Comparison of ENCODE assay signal across 8 cellular contexts in genomic region chr4:26787461-26788340, GRCh38.
DNase-seq lines count a peak whose midpoint lies in the region; ATAC-seq and TF ChIP-seq lines count a peak whose summit lies in the region.

No MANE protein-coding gene starts in this region.

- H3K27me3 Mint-ChIP-seq in stimulated activated naive CD8-positive, alpha-beta T cell treated with anti-CD3 and anti-CD28 coated beads, Interleukin-15, amount 100 ng/mL, for 72 hours: peaks cover 11% of the 10 kb centered on the region

- H3K4me3 Mint-ChIP-seq in stimulated activated naive CD8-positive, alpha-beta T cell treated with anti-CD3 and anti-CD28 coated beads, Interleukin-15, amount 100 ng/mL, for 72 hours: peak overlapping the region; percentile 20 to 42

- no peaks in the 10 kb centered on the region for H3K9me3 Mint-ChIP-seq in stimulated activated naive CD8-positive, alpha-beta T cell treated with anti-CD3 and anti-CD28 coated beads, Interleukin-15, amount 100 ng/mL, for 72 hours

- ATAC-seq in HG03064 (IDR thresholded peaks at IDR 0.05; ENCODE audit: low read depth, unreplicated experiment) (peak; percentile 75), GM18519 (IDR thresholded peaks at IDR 0.05; ENCODE audit: low FRiP score, unreplicated experiment) (no peak), GM19467 (IDR thresholded peaks at IDR 0.05; ENCODE audit: unreplicated experiment) (no peak)
- peak; percentile 90 for ATAC-seq in stimulated activated naive CD8-positive, alpha-beta T cell treated with anti-CD3 and anti-CD28 coated beads, Interleukin-15, amount 100 ng/mL, for 72 hours

- peak overlapping the region in 1 of 2 donors; percentile 58 for H3K27ac Mint-ChIP-seq in stimulated activated naive CD8-positive, alpha-beta T cell treated with anti-CD3 and anti-CD28 coated beads, Interleukin-15, amount 100 ng/mL, for 72 hours

- H3K9me3 ChIP-seq in mucosa of rectum (ENCODE audit: control insufficient read depth in 2 of 2, low read length in 2 of 2): peaks cover 0 to 2% of the 10 kb centered on the region in 2 donors

- no peak for DNase-seq in GM10266 (ENCODE audit: extremely low spot score)
- peak; percentile 69 for DNase-seq in SK-MEL-5 (ENCODE audit: low read depth, low spot score)
- peak in 37 of 61 donors; percentile 9 to 78 (median 35) for DNase-seq in caudate nucleus (lab: John Stamatoyannopoulos, UW)
- DNase-seq in stimulated activated naive CD8-positive, alpha-beta T cell treated with anti-CD3 and anti-CD28 coated beads, Interleukin-15, amount 100 ng/mL, for 72 hours: peak; percentile 30 to 48

- H3K27me3 ChIP-seq in mucosa of rectum (ENCODE audit: control insufficient read depth in 2 of 2, insufficient read depth in 2 of 2, low read length in 2 of 2): no peaks in the 10 kb centered on the region

- H3K36me3 ChIP-seq in mucosa of rectum (ENCODE audit: control insufficient read depth in 2 of 2, insufficient read depth in 2 of 2, low read length in 2 of 2): no peaks in the 10 kb centered on the region

- TF ChIP-seq CTCF in GM10266 (IDR thresholded peaks at IDR 0.05; ENCODE audit: control insufficient read depth, insufficient read depth, low read depth, missing control alignments): peak; percentile 33

- peak overlapping the region in 1 of 2 donors; percentile 5 for H3K9ac ChIP-seq in mucosa of rectum (ENCODE audit: low read depth in 1 of 2, low read length in 2 of 2)

- peak overlapping the region; percentile 19 to 37 for H3K4me3 ChIP-seq in mucosa of rectum (ENCODE audit: low read length in 2 of 2)

- H3K27ac ChIP-seq in caudate nucleus (ENCODE audit: low read depth, low read length) (peak overlapping the region; percentile 3), mucosa of rectum (ENCODE audit: low read depth in 2 of 2, low read length in 2 of 2) (peak overlapping the region; percentile 21 to 56)

- H3K4me1 ChIP-seq in mucosa of rectum (ENCODE audit: control insufficient read depth in 2 of 2, insufficient read depth in 2 of 2, low read length in 2 of 2): peaks cover 8 to 16% of the 10 kb centered on the region in 2 donors

- peaks cover 15% of the 10 kb centered on the region for H3K4me1 Mint-ChIP-seq in stimulated activated naive CD8-positive, alpha-beta T cell treated with anti-CD3 and anti-CD28 coated beads, Interleukin-15, amount 100 ng/mL, for 72 hours

- in situ Hi-C loops in SK-MEL-5 (cut with HindIII; ENCODE audit: low pct_unique_long_range_greater_than_20kb, low sequenced_read_pairs): no loop called here

Comparison
In these comparisons a context has a peak if more than half of its experiments do, and no peak if none do; other contexts are left out.
1. ATAC-seq: peak in HG03064 (single experiment) and stimulated activated naive CD8-positive, alpha-beta T cell treated with anti-CD3 and anti-CD28 coated beads, Interleukin-15, amount 100 ng/mL, for 72 hours (single experiment); none in GM18519 (single experiment) and GM19467 (single experiment).